Comparison of ENCODE assay signal across 16 cellular contexts in the genomic region with DNA sequence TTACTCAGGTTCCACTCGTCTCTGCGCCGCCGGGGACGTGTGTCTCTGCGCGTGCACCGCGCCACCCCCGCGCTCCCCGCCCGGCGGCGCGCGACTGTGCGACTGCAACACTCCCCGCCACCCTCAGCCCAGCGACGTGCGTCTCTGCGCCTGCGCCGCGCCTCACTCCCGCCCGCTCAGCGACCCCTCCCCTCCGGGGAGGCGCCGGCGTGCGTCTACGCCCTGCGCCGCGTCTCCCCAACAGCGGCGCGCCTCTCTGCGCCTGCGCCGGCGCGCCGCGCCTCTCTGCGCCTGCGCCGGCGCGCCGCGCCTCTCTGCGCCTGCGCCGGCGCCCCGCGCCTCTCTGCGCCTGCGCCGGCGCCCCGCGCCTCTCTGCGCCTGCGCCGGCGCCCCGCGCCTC. TPM values are rescaled to one million over a fixed set of nuclear protein-coding genes. Genes with fewer than 3 reads are reported as not detected.
"Had no signal": no experiment of that assay in that cellular context is flagged by ENCODE, and none has a peak within 500 bp of the region (broad histone marks: within the 10 kb centered on the region; RNA-seq: fewer than 3 reads in every experiment).

No MANE protein-coding gene starts in this region.

RNA-seq across cellular contexts. Expression of gene DUX4, which starts 29.9 kb away (rescaled TPM):
- total RNA-seq: activated T-helper 2 cell treated with anti-CD3 and anti-CD28 coated beads, Interferon-gamma antibody, Interleukin-2, Interleukin-4, amounts not matched to agents 10 μg/mL and 5 μg/mL and 100 μg/mL, durations not matched to agents 14 hours and 24 hours and 36 hours; cerebellum; endothelial cell of umbilical vein; esophagus muscularis mucosa; gastroesophageal sphincter; heart right ventricle; lower leg skin; mesothelial cell of epicardium; myocyte; osteoblast; renal cortical epithelial cell; SJCRH30; skeletal muscle tissue; T-helper 1 cell treated with Interleukin-12 subunit alpha and Interleukin-12 subunit beta and Interleukin-4 antibody, amounts not matched to agents 30 ng/mL and 1 ng/mL, for 36 hours; thoracic aorta; uterus had no signal
- polyA plus RNA-seq: endothelial cell of umbilical vein, heart right ventricle had no signal
